Comparison of ENCODE assay signal across 8 cellular contexts in the genomic region with DNA sequence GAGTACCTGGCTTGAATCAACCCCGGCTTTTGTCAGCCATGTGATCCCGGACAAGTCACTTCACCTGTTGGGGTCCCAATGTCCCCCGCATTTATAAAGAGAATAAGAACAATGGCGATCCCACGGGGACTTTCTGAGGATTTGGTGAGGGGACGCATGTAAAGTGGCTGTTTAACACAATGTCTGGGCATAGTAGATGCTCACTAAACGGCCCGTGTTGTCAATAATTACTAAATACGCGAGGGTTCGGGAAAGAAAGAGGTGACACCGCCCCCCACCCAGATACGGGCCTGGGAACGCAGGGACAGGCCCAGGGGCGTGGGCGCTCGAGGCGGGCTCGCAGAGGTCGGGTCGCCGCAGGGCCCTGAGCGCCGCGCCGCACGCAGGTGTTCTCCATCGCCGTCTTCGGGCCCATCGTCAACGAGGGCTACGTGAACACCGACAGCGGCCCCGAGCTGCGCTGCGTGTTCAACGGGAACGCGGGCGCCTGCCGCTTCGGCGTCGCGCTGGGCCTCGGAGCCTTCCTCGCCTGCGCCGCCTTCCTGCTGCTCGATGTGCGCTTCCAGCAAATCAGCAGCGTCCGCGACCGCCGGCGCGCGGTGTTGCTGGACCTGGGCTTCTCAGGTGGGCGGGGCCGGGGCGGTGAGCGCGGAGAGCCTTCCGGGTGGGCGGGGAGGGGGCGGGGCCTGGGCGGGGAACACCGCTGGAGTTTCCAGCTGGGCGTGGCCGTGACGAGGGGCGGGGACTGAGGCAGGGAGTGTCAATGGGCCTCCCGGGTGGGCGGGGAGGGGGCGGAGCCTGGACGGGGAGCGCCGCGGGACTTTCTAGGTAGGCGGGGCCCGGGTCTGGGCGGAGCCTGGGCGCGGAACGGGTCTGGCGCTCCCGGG. TPM values are rescaled to one million over a fixed set of nuclear protein-coding genes. Genes with fewer than 3 reads are reported as not detected.
DNase-seq lines count a peak whose midpoint lies in the region; ATAC-seq, FAIRE-seq and TF ChIP-seq lines count a peak whose summit lies in the region.

No MANE protein-coding gene starts in this region.

- no peak overlapping the region for H3K27ac Mint-ChIP-seq in activated naive CD4-positive, alpha-beta T cell treated with anti-CD3 and anti-CD28 coated beads for 36 hours
- H3K27ac Mint-ChIP-seq in stimulated activated naive CD8-positive, alpha-beta T cell treated with anti-CD3 and anti-CD28 coated beads, Interleukin-15, amount 100 ng/mL, for 72 hours, result peak overlapping the region in 1 of 2 donors; percentile 54

- intact Hi-C loops in activated naive CD4-positive, alpha-beta T cell treated with anti-CD3 and anti-CD28 coated beads for 36 hours (cut with micrococcal nuclease), result loop anchor here (1.0 kb wide), 4 partner anchors 17 to 231 kb away; partner anchors contain the start of genes E4F1, MSRB1, RPS2 and ZNF598

- peak overlapping the region; percentile 65 for H3K4me3 Mint-ChIP-seq in activated naive CD4-positive, alpha-beta T cell treated with anti-CD3 and anti-CD28 coated beads for 36 hours
- peak overlapping the region; percentile 83 to 89 for H3K4me3 Mint-ChIP-seq in stimulated activated naive CD8-positive, alpha-beta T cell treated with anti-CD3 and anti-CD28 coated beads, Interleukin-15, amount 100 ng/mL, for 72 hours

- peaks cover 24% of the 10 kb centered on the region for H3K27me3 Mint-ChIP-seq in activated naive CD4-positive, alpha-beta T cell treated with anti-CD3 and anti-CD28 coated beads for 36 hours (ENCODE audit: low read depth)
- H3K27me3 Mint-ChIP-seq in stimulated activated naive CD8-positive, alpha-beta T cell treated with anti-CD3 and anti-CD28 coated beads, Interleukin-15, amount 100 ng/mL, for 72 hours, result peaks cover 27% of the 10 kb centered on the region

- DNase-seq in RWPE2 (ENCODE audit: low spot score) (peak; percentile 95), frontal cortex (ENCODE audit: low spot score in 2 of 2) (peak; percentile 91 to 97), NCI-H2227 (lab: John Stamatoyannopoulos, UW; ENCODE audit: unreplicated experiment) (no peak)
- DNase-seq in activated naive CD4-positive, alpha-beta T cell treated with anti-CD3 and anti-CD28 coated beads for 36 hours, result peak; percentile 99
- DNase-seq in stimulated activated naive CD8-positive, alpha-beta T cell treated with anti-CD3 and anti-CD28 coated beads, Interleukin-15, amount 100 ng/mL, for 72 hours, result peak; percentile 94 to 95

- ATAC-seq in GM18498 (IDR thresholded peaks at IDR 0.05; ENCODE audit: unreplicated experiment) (peak; percentile 49), HG02943 (IDR thresholded peaks at IDR 0.05; ENCODE audit: low read depth, unreplicated experiment) (peak; percentile 41), RWPE2 (ENCODE audit: low read depth) (peak; percentile 55)
- peak; percentile 72 for ATAC-seq in stimulated activated naive CD8-positive, alpha-beta T cell treated with anti-CD3 and anti-CD28 coated beads, Interleukin-15, amount 100 ng/mL, for 72 hours

- peaks cover 24% of the 10 kb centered on the region for H3K4me1 Mint-ChIP-seq in activated naive CD4-positive, alpha-beta T cell treated with anti-CD3 and anti-CD28 coated beads for 36 hours (ENCODE audit: low read depth)
- peaks cover 40% of the 10 kb centered on the region for H3K4me1 Mint-ChIP-seq in stimulated activated naive CD8-positive, alpha-beta T cell treated with anti-CD3 and anti-CD28 coated beads, Interleukin-15, amount 100 ng/mL, for 72 hours

- no peak overlapping the region for H3K27ac ChIP-seq in RWPE2 (ENCODE audit: poor library complexity, severe bottlenecking)
- H3K27ac ChIP-seq in neutrophil, result peak overlapping the region; percentile 69

- TF ChIP-seq CTCF in RWPE2 (IDR thresholded peaks at IDR 0.05; ENCODE audit: poor library complexity, severe bottlenecking) (no peak), neutrophil (IDR thresholded peaks at IDR 0.05) (peak; percentile 36)

- H3K9me3 Mint-ChIP-seq in activated naive CD4-positive, alpha-beta T cell treated with anti-CD3 and anti-CD28 coated beads for 36 hours, result no peaks in the 10 kb centered on the region
- no peaks in the 10 kb centered on the region for H3K9me3 Mint-ChIP-seq in stimulated activated naive CD8-positive, alpha-beta T cell treated with anti-CD3 and anti-CD28 coated beads, Interleukin-15, amount 100 ng/mL, for 72 hours

- no peaks in the 10 kb centered on the region for H3K9me3 ChIP-seq in RWPE2 (ENCODE audit: severe bottlenecking)
- peaks cover 5% of the 10 kb centered on the region for H3K9me3 ChIP-seq in neutrophil

- H3K4me3 ChIP-seq in RWPE2 (ENCODE audit: severe bottlenecking) (no peak overlapping the region), neutrophil (ENCODE audit: low read depth in 1 of 2, low read length in 1 of 2) (peak overlapping the region; percentile 70 to 71)

- FAIRE-seq in frontal cortex (lab: Jason Lieb, UNC), result no peak

- H3K27me3 ChIP-seq in RWPE2 (ENCODE audit: insufficient read depth, poor library complexity, severe bottlenecking) (peaks cover 5% of the 10 kb centered on the region), neutrophil (peaks cover 64% of the 10 kb centered on the region)

- H3K36me3 Mint-ChIP-seq in activated naive CD4-positive, alpha-beta T cell treated with anti-CD3 and anti-CD28 coated beads for 36 hours (ENCODE audit: low read depth), result peaks cover 4% of the 10 kb centered on the region

- H3K4me1 ChIP-seq in RWPE2 (ENCODE audit: insufficient read depth, poor library complexity, severe bottlenecking) (peaks cover 2% of the 10 kb centered on the region), neutrophil (ENCODE audit: control insufficient read depth in 1 of 2, insufficient read depth in 1 of 2, low read depth in 1 of 2, low read length in 1 of 2) (peaks cover 19 to 28% of the 10 kb centered on the region in 2 experiments)

- H3K36me3 ChIP-seq in RWPE2 (ENCODE audit: low read depth) (peaks cover 3% of the 10 kb centered on the region; the same call in 1 of the 2 replicates), neutrophil (peaks cover 2% of the 10 kb centered on the region)

- CTCF ChIA-PET in activated naive CD4-positive, alpha-beta T cell treated with anti-CD3 and anti-CD28 coated beads for 36 hours (lab: Charles Lee), result interaction anchor here (0.5 to 5.0 kb wide), 3 partner anchors 12 to 149 kb away, joined by 3 to 36 read pairs (median 5); no protein-coding TSS in a partner anchor

RNA-seq across cellular contexts. Expression of gene SYNGR3, which starts 2.1 kb away (rescaled TPM):
- total RNA-seq in activated naive CD4-positive, alpha-beta T cell treated with anti-CD3 and anti-CD28 coated beads for 36 hours, result 1 to 10 TPM; 5.7 to 7.2 TPM
- total RNA-seq in frontal cortex, result 71.3 TPM

RNA-seq across cellular contexts. Expression of gene GFER, which starts 7.8 kb away (rescaled TPM):
- total RNA-seq in activated naive CD4-positive, alpha-beta T cell treated with anti-CD3 and anti-CD28 coated beads for 36 hours, result 10 to 100 TPM; 29.8 to 30.1 TPM
- 12.6 TPM for total RNA-seq in frontal cortex

RNA-seq across cellular contexts. Expression of gene NOXO1, which starts 10.6 kb away (rescaled TPM):
- total RNA-seq in activated naive CD4-positive, alpha-beta T cell treated with anti-CD3 and anti-CD28 coated beads for 36 hours, result not detected
- total RNA-seq in frontal cortex, result 1.2 TPM

RNA-seq across cellular contexts. Expression of gene ZNF598, which starts 17.8 kb away (rescaled TPM):
- total RNA-seq in activated naive CD4-positive, alpha-beta T cell treated with anti-CD3 and anti-CD28 coated beads for 36 hours, result 10 to 100 TPM; 88.8 to 93.5 TPM
- 5.7 TPM for total RNA-seq in frontal cortex

RNA-seq across cellular contexts. Expression of gene TBL3, which starts 20.0 kb away (rescaled TPM):
- total RNA-seq in activated naive CD4-positive, alpha-beta T cell treated with anti-CD3 and anti-CD28 coated beads for 36 hours, result 10 to 100 TPM; 36.5 to 38.0 TPM
- 11.0 TPM for total RNA-seq in frontal cortex
